ENCODE assay signal across 7 cellular contexts in genomic region chr7:37920619-37921339, GRCh38. TPM values are rescaled to one million over a fixed set of nuclear protein-coding genes. Genes with fewer than 3 reads are reported as not detected.
A peak's percentile ranks its signal among the peaks of the same experiment; 100 is the strongest.
DNase-seq lines count a peak whose midpoint lies in the region; ATAC-seq and TF ChIP-seq lines count a peak whose summit lies in the region.

EPDR1 (plus strand) TSS chr7:37920640; CDS start chr7:37920940, 300 bp downstream.

- H3K27me3 Mint-ChIP-seq in T-cell, result peaks cover 40 to 57% of the 10 kb centered on the region in 2 donors
- H3K27me3 Mint-ChIP-seq in endothelial cell (ENCODE audit: unreplicated experiment), result peaks cover 5% of the 10 kb centered on the region
- H3K27me3 Mint-ChIP-seq in mesothelial cell of epicardium (ENCODE audit: low read depth), result peaks cover 68% of the 10 kb centered on the region

- H3K36me3 ChIP-seq in testis (ENCODE audit: low read depth, missing control alignments), result no peaks in the 10 kb centered on the region

- H3K36me3 Mint-ChIP-seq in T-cell (no peaks in the 10 kb centered on the region), endothelial cell (ENCODE audit: low read depth, unreplicated experiment) (peaks cover under 1% of the 10 kb centered on the region), mesothelial cell of epicardium (no peaks in the 10 kb centered on the region)

- H3K4me1 Mint-ChIP-seq in T-cell (peaks cover 20 to 26% (median 21%) of the 10 kb centered on the region in 3 donors), endothelial cell (ENCODE audit: unreplicated experiment) (peaks cover 11% of the 10 kb centered on the region), mesothelial cell of epicardium (peaks cover 27% of the 10 kb centered on the region)

- H3K27ac Mint-ChIP-seq in T-cell (no peak within 1 kb of the TSS), endothelial cell (ENCODE audit: unreplicated experiment) (peak within 1 kb of the TSS; percentile 24), mesothelial cell of epicardium (peak within 1 kb of the TSS; percentile 62)

- DNase-seq in GM10248 (ENCODE audit: extremely low spot score) (peak; percentile 27), Kasumi-1 (lab: John Stamatoyannopoulos, UW) (peak; percentile 94 to 95), T-cell (peak in 22 of 34 experiments; percentile 1 to 43 (median 16)), endothelial cell (ENCODE audit: low spot score) (peak; percentile 65), mesothelial cell of epicardium (ENCODE audit: low spot score in 2 of 2, unreplicated experiment in 2 of 2) (peak; percentile 31 to 54), testis (peak; percentile 79)

- peaks cover under 1 to 5% (median 3%) of the 10 kb centered on the region in 3 donors for H3K9me3 Mint-ChIP-seq in T-cell
- no peaks in the 10 kb centered on the region for H3K9me3 Mint-ChIP-seq in endothelial cell (ENCODE audit: unreplicated experiment)
- H3K9me3 Mint-ChIP-seq in mesothelial cell of epicardium, result peaks cover 8% of the 10 kb centered on the region

- no peaks in the 10 kb centered on the region for H3K9me3 ChIP-seq in testis

- TF ChIP-seq CTCF in GM10248 (IDR thresholded peaks at IDR 0.05; ENCODE audit: control extremely low read depth, extremely low read depth, low read depth, missing control alignments) (peak; percentile 12), endothelial cell (IDR thresholded peaks at IDR 0.05; ENCODE audit: unreplicated experiment) (peak; percentile 28), mesothelial cell of epicardium (IDR thresholded peaks at IDR 0.05; ENCODE audit: unreplicated experiment) (no peak), testis (IDR thresholded peaks at IDR 0.05) (no peak)

- CTCF ChIA-PET in GM10248 (lab: Yijun Ruan, JAX), result interaction anchor here (0.9 to 2.8 kb wide), 8 partner anchors 10 to 449 kb away, joined by 3 to 15 read pairs (median 5); no protein-coding TSS in a partner anchor
- CTCF ChIA-PET in T-cell (lab: Charles Lee), result interaction anchor here in 1 of 2 donors (0.6 kb wide), 1 partner anchor 19 kb away, joined by 6 read pairs; no protein-coding TSS in a partner anchor

- H3K27me3 ChIP-seq in testis, result no peaks in the 10 kb centered on the region

- H3K4me3 ChIP-seq in testis, result peak within 1 kb of the TSS; percentile 80 to 88

- POLR2A ChIA-PET in GM10248 (lab: Yijun Ruan, JAX), result no interaction called here
- POLR2A ChIA-PET in T-cell (lab: Charles Lee), result no interaction called here

- intact Hi-C loops in testis (cut with DNase I; ENCODE audit: low total_unique reads), result no loop called here

- peak; percentile 35 for ATAC-seq in GM21619 (IDR thresholded peaks at IDR 0.05; ENCODE audit: unreplicated experiment)
- peak; percentile 59 to 83 (median 68) for ATAC-seq in T-cell (replicated peaks in 1 of 4)

- peak within 1 kb of the TSS; percentile 86 to 91 for H3K27ac ChIP-seq in testis

- H3K4me3 Mint-ChIP-seq in T-cell (peak within 1 kb of the TSS; percentile 70 to 83 (median 73)), endothelial cell (ENCODE audit: unreplicated experiment) (peak within 1 kb of the TSS; percentile 90), mesothelial cell of epicardium (peak within 1 kb of the TSS; percentile 75)

- WGBS in testis, 2 donors, result 1% methylated on average over 25 to 31 of the region's 62 CpGs

- H3K4me1 ChIP-seq in testis, result no peaks in the 10 kb centered on the region

- no peak for TF ChIP-seq POLR2A in testis (IDR thresholded peaks at IDR 0.05)

RNA-seq across cellular contexts. Expression of gene EPDR1, which starts in this region (rescaled TPM):
- total RNA-seq in T-cell, result 1 to 10 TPM in 2 of 5 donors, under 1 TPM in 3; 0.47 to 1.3 (median 0.68) TPM
- total RNA-seq in endothelial cell (ENCODE audit: unreplicated experiment), result 11.7 TPM
- total RNA-seq in mesothelial cell of epicardium, result 5.8 to 6.2 TPM (median 6.0 TPM) in 3 replicates
- 10 to 100 TPM; 30.4 to 34.8 TPM for total RNA-seq in testis
- 33.9 TPM for polyA plus RNA-seq in testis (ENCODE audit: insufficient read depth, low read depth, low replicate concordance)

Comparison
In these comparisons a context has a peak if more than half of its experiments do, and no peak if none do; other contexts are left out.
1. Peak in every context shown above with its lines: DNase-seq, ATAC-seq, H3K4me3 ChIP-seq and H3K27ac ChIP-seq.
2. DNase-seq: peak in every context shown above with its lines; median percentile 94 in Kasumi-1; 79 in testis; 65 in endothelial cell; 42 in mesothelial cell of epicardium; 27 in GM10248; 16 in T-cell.
3. CTCF ChIP-seq: peak in GM10248 (single experiment) and endothelial cell (single experiment); none in mesothelial cell of epicardium (single experiment) and testis (0 of 3).
4. H3K27ac Mint-ChIP-seq: peak in endothelial cell (single experiment) and mesothelial cell of epicardium (single experiment); none in T-cell (0 of 2).